Comparison of ENCODE assay signal across 1 cellular context in genomic region chr7:91880413-91881241, GRCh38.
TF ChIP-seq lines count a peak whose summit lies in the region.

Gene MTERF1, minus strand, starts transcription at chr7:91880702. Its CDS starts 619 bp downstream, at chr7:91880083.

TF ChIP-seq in K562, 482 proteins besides CTCF, POLR2A, EP300 and RAD21 (continued from another document and continues in another):
- TF ChIP-seq, protein P1, sequence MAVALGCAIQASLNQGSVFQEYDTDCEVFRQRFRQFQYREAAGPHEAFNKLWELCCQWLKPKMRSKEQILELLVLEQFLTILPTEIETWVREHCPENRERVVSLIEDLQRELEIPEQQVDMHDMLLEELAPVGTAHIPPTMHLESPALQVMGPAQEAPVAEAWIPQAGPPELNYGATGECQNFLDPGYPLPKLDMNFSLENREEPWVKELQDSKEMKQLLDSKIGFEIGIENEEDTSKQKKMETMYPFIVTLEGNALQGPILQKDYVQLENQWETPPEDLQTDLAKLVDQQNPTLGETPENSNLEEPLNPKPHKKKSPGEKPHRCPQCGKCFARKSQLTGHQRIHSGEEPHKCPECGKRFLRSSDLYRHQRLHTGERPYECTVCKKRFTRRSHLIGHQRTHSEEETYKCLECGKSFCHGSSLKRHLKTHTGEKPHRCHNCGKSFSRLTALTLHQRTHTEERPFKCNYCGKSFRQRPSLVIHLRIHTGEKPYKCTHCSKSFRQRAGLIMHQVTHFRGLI (CRISPR knock-in tag; IDR thresholded peaks at IDR 0.05): no peak
- TF ChIP-seq SP2 (IDR thresholded peaks at IDR 0.05; ENCODE audit: extremely low read depth, low read depth, low read length, poor library complexity, severe bottlenecking): peak; percentile 77
- peak; percentile 93 for TF ChIP-seq ZBTB33 (CRISPR knock-in tag; IDR thresholded peaks at IDR 0.05)
- TF ChIP-seq GABPB1 (CRISPR knock-in tag; IDR thresholded peaks at IDR 0.05): peak; percentile 95
- TF ChIP-seq KDM1A (IDR thresholded peaks at IDR 0.05): no peak
- TF ChIP-seq C11orf30 (IDR thresholded peaks at IDR 0.05; ENCODE audit: low read depth): peak; percentile 94
- no peak; a peak in 1 of 4 replicates for TF ChIP-seq CSDE1 (IDR thresholded peaks at IDR 0.05)
- peak; percentile 70; the same call in 1 of the 2 replicates for TF ChIP-seq PHF21A (IDR thresholded peaks at IDR 0.05; ENCODE audit: borderline replicate concordance, low read depth)
- peak; percentile 64 for TF ChIP-seq MGA (IDR thresholded peaks at IDR 0.05)
- TF ChIP-seq NFE2 (IDR thresholded peaks at IDR 0.05; ENCODE audit: low read depth): 0 out of 2 replicates have a peak, but pooled peaks have one; percentile 32
- TF ChIP-seq, protein P2, sequence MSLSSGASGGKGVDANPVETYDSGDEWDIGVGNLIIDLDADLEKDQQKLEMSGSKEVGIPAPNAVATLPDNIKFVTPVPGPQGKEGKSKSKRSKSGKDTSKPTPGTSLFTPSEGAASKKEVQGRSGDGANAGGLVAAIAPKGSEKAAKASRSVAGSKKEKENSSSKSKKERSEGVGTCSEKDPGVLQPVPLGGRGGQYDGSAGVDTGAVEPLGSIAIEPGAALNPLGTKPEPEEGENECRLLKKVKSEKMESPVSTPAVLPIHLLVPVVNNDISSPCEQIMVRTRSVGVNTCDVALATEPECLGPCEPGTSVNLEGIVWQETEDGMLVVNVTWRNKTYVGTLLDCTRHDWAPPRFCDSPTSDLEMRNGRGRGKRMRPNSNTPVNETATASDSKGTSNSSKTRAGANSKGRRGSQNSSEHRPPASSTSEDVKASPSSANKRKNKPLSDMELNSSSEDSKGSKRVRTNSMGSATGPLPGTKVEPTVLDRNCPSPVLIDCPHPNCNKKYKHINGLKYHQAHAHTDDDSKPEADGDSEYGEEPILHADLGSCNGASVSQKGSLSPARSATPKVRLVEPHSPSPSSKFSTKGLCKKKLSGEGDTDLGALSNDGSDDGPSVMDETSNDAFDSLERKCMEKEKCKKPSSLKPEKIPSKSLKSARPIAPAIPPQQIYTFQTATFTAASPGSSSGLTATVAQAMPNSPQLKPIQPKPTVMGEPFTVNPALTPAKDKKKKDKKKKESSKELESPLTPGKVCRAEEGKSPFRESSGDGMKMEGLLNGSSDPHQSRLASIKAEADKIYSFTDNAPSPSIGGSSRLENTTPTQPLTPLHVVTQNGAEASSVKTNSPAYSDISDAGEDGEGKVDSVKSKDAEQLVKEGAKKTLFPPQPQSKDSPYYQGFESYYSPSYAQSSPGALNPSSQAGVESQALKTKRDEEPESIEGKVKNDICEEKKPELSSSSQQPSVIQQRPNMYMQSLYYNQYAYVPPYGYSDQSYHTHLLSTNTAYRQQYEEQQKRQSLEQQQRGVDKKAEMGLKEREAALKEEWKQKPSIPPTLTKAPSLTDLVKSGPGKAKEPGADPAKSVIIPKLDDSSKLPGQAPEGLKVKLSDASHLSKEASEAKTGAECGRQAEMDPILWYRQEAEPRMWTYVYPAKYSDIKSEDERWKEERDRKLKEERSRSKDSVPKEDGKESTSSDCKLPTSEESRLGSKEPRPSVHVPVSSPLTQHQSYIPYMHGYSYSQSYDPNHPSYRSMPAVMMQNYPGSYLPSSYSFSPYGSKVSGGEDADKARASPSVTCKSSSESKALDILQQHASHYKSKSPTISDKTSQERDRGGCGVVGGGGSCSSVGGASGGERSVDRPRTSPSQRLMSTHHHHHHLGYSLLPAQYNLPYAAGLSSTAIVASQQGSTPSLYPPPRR (CRISPR knock-in tag; IDR thresholded peaks at IDR 0.05; ENCODE audit: borderline replicate concordance): no peak
- peak; percentile 56; the same call in 1 of the 2 replicates for TF ChIP-seq ZBTB9 (CRISPR knock-in tag; IDR thresholded peaks at IDR 0.05)
- peak; percentile 59 for TF ChIP-seq MYC (IDR thresholded peaks at IDR 0.05; ENCODE audit: low read depth, low read length)
- TF ChIP-seq MYC (CRISPR knock-in tag; IDR thresholded peaks at IDR 0.05; ENCODE audit: borderline replicate concordance, low read depth): no peak
- TF ChIP-seq, protein P3, sequence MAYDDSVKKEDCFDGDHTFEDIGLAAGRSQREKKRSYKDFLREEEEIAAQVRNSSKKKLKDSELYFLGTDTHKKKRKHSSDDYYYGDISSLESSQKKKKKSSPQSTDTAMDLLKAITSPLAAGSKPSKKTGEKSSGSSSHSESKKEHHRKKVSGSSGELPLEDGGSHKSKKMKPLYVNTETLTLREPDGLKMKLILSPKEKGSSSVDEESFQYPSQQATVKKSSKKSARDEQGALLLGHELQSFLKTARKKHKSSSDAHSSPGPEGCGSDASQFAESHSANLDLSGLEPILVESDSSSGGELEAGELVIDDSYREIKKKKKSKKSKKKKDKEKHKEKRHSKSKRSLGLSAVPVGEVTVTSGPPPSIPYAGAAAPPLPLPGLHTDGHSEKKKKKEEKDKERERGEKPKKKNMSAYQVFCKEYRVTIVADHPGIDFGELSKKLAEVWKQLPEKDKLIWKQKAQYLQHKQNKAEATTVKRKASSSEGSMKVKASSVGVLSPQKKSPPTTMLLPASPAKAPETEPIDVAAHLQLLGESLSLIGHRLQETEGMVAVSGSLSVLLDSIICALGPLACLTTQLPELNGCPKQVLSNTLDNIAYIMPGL (CRISPR knock-in tag; IDR thresholded peaks at IDR 0.05): peak; percentile 91
- no peak for TF ChIP-seq IRF9 (tag; IDR thresholded peaks at IDR 0.05)
- TF ChIP-seq NCOA2 (IDR thresholded peaks at IDR 0.05; ENCODE audit: partially characterized antibody in 2 of 2): peak in 1 of 2 experiments; percentile 19
- TF ChIP-seq, protein P4, sequence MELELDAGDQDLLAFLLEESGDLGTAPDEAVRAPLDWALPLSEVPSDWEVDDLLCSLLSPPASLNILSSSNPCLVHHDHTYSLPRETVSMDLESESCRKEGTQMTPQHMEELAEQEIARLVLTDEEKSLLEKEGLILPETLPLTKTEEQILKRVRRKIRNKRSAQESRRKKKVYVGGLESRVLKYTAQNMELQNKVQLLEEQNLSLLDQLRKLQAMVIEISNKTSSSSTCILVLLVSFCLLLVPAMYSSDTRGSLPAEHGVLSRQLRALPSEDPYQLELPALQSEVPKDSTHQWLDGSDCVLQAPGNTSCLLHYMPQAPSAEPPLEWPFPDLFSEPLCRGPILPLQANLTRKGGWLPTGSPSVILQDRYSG (tag; conservative IDR thresholded peaks at IDR 0.05; ENCODE audit: low read depth): no peak
- no peak for TF ChIP-seq TAL1 (IDR thresholded peaks at IDR 0.05)
- peak; percentile 75; the same call in 1 of the 2 replicates for TF ChIP-seq POLR2AphosphoS2 (IDR thresholded peaks at IDR 0.05; ENCODE audit: low read length)
- no peak for TF ChIP-seq ZNF124 (CRISPR knock-in tag; IDR thresholded peaks at IDR 0.05)
- TF ChIP-seq NFE2L1 (tag; IDR thresholded peaks at IDR 0.05; ENCODE audit: borderline replicate concordance, low read depth): no peak
- TF ChIP-seq, protein P5, sequence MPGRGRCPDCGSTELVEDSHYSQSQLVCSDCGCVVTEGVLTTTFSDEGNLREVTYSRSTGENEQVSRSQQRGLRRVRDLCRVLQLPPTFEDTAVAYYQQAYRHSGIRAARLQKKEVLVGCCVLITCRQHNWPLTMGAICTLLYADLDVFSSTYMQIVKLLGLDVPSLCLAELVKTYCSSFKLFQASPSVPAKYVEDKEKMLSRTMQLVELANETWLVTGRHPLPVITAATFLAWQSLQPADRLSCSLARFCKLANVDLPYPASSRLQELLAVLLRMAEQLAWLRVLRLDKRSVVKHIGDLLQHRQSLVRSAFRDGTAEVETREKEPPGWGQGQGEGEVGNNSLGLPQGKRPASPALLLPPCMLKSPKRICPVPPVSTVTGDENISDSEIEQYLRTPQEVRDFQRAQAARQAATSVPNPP (IDR thresholded peaks at IDR 0.05; ENCODE audit: borderline replicate concordance, insufficient read depth, insufficient read length): no peak
- no peak for TF ChIP-seq SIRT6 (IDR thresholded peaks at IDR 0.05; ENCODE audit: low read depth, low read length)
- TF ChIP-seq MAFF (IDR thresholded peaks at IDR 0.05; ENCODE audit: low read length): no peak
- no peak for TF ChIP-seq ZNF282 (CRISPR knock-in tag; IDR thresholded peaks at IDR 0.05)
